Comparison of ENCODE assay signal across 10 cellular contexts in genomic region chrX:122565952-122566351, GRCh38.
DNase-seq lines count a peak whose midpoint lies in the region; ATAC-seq, FAIRE-seq and TF ChIP-seq lines count a peak whose summit lies in the region.
"Had no signal": no experiment of that assay in that cellular context is flagged by ENCODE, and none has a peak within 500 bp of the region (broad histone marks: within the 10 kb centered on the region; RNA-seq: fewer than 3 reads in every experiment).

No MANE protein-coding gene starts in this region.

- no peaks in the 10 kb centered on the region for H3K27me3 Mint-ChIP-seq in MCF 10A (ENCODE audit: insufficient read depth, unreplicated experiment)

- no peak overlapping the region for H3K4me3 Mint-ChIP-seq in MCF 10A (ENCODE audit: unreplicated experiment)

- ATAC-seq in right cardiac atrium (peak; percentile 36 to 43), HG03571 (IDR thresholded peaks at IDR 0.05; ENCODE audit: unreplicated experiment) (no peak)
- ATAC-seq: left lobe of liver had no signal

- H3K36me3 ChIP-seq in breast epithelium = no peaks in the 10 kb centered on the region

- TF ChIP-seq POLR2A in breast epithelium (IDR thresholded peaks at IDR 0.05) = no peak

- CTCF ChIA-PET in MCF 10A (lab: Yijun Ruan, JAX) = no interaction called here

- H3K27me3 ChIP-seq in breast epithelium (no peaks in the 10 kb centered on the region), right cardiac atrium (ENCODE audit: control insufficient read depth, insufficient read depth) (no peaks in the 10 kb centered on the region)

- peaks cover 22% of the 10 kb centered on the region for H3K9me3 Mint-ChIP-seq in MCF 10A (ENCODE audit: unreplicated experiment)

- H3K36me3 Mint-ChIP-seq in MCF 10A (ENCODE audit: insufficient read depth, unreplicated experiment) = peaks cover 5% of the 10 kb centered on the region

- DNase-seq in MCF 10A (ENCODE audit: unreplicated experiment) (peak; percentile 91), breast epithelium (ENCODE audit: low spot score in 2 of 2) (no peak), amniotic epithelial cell (ENCODE audit: low read depth) (peak; percentile 86), right cardiac atrium (peak in 1 of 3 donors; percentile 41), urothelium cell line (ENCODE audit: low spot score) (peak; percentile 40), NCI-H510A treated with DMSO at 0.1 percent for 48 hours (lab: John Stamatoyannopoulos, UW) (no peak)
- no peak for DNase-seq in activated effector memory CD4-positive, alpha-beta T cell treated with anti-CD3 and anti-CD28 coated beads, Interleukin-2, amount 50 U/mL, for 16 hours

- no peak overlapping the region for H3K4me3 ChIP-seq in breast epithelium
- H3K4me3 ChIP-seq in right cardiac atrium (ENCODE audit: low read length) = no peak overlapping the region

- H3K27ac ChIP-seq in breast epithelium (no peak overlapping the region), right cardiac atrium (ENCODE audit: low read length) (no peak overlapping the region)

- no TSS peak for BruUV-seq in MCF 10A (replicated peaks; lab: Mats Ljungman, UMichigan)

- intact Hi-C loops in MCF 10A (cut with micrococcal nuclease) = no loop called here
- intact Hi-C loops in breast epithelium (cut with DNase I; ENCODE audit: low total_unique reads) = no loop called here
- intact Hi-C loops in right cardiac atrium (cut with DNase I) = no loop called here

- no peak for FAIRE-seq in urothelium cell line (lab: Jason Lieb, UNC)
- FAIRE-seq: A204.1 had no signal

- H3K4me1 Mint-ChIP-seq in MCF 10A (ENCODE audit: insufficient read depth, unreplicated experiment) = peaks cover 7% of the 10 kb centered on the region

- H3K4me1 ChIP-seq in breast epithelium (no peaks in the 10 kb centered on the region), right cardiac atrium (ENCODE audit: control insufficient read depth, insufficient read depth, low read length) (no peaks in the 10 kb centered on the region)

- 17% methylated on average over 1 of the region's 1 CpG for WGBS in right cardiac atrium

- TF ChIP-seq CTCF in MCF 10A (IDR thresholded peaks at IDR 0.05; ENCODE audit: unreplicated experiment) (no peak), breast epithelium (IDR thresholded peaks at IDR 0.05) (no peak)

- H3K27ac Mint-ChIP-seq in MCF 10A (ENCODE audit: low read depth, unreplicated experiment) = no peak overlapping the region

- POLR2A ChIA-PET in MCF 10A (lab: Yijun Ruan, JAX) = interaction anchor here (0.6 to 1.6 kb wide), 3 partner anchors 18 to 458 kb away, joined by 3 read pairs; no protein-coding TSS in a partner anchor

- H3K9me3 ChIP-seq in breast epithelium (no peaks in the 10 kb centered on the region), right cardiac atrium (ENCODE audit: control insufficient read depth, low read length) (no peaks in the 10 kb centered on the region)

Comparison
In these comparisons a context has a peak if more than half of its experiments do, and no peak if none do; other contexts are left out.
1. DNase-seq: peak in MCF 10A (single experiment), amniotic epithelial cell (single experiment) and urothelium cell line (single experiment); none in breast epithelium (0 of 2), NCI-H510A treated with DMSO at 0.1 percent for 48 hours (single experiment) and activated effector memory CD4-positive, alpha-beta T cell treated with anti-CD3 and anti-CD28 coated beads, Interleukin-2, amount 50 U/mL, for 16 hours (single experiment).